25 cellular contexts compared by ENCODE assay signal in the genomic region with DNA sequence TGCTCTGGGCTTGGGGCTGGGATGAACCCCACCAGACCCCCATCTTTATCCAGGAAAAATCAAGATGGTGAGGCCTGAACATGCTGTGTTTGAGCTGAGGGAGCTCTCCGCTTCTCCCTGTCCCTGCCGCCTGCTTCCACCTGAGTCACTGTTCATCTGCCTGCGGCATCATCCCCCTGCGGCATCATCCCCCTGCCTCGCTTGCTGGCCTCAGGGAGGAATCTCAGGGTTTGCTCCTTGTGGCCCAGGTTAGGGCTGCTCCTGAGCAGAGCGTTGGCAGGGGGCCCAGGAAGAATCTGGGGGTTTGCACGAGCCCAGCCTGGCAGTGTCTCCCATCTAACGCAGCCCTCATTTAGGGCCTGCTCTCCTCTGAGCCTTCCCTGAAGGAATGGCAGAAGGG. TPM values are rescaled to one million over a fixed set of nuclear protein-coding genes. Genes with fewer than 3 reads are reported as not detected.
"Had no signal": no experiment of that assay in that cellular context is flagged by ENCODE, and none has a peak within 500 bp of the region (broad histone marks: within the 10 kb centered on the region; RNA-seq: fewer than 3 reads in every experiment).

No MANE protein-coding gene starts in this region.

- H3K27me3 ChIP-seq: foreskin keratinocyte, neural progenitor cell, right lobe of liver had no signal

- H3K4me1 ChIP-seq: foreskin keratinocyte, lower lobe of right lung, neural progenitor cell, parathyroid adenoma, prostate gland, right lobe of liver, tibial artery had no signal

- H3K27ac ChIP-seq: epithelial cell of prostate, esophagus squamous epithelium, foreskin keratinocyte, left ventricle myocardium inferior, lower lobe of right lung, neural progenitor cell, parathyroid adenoma, prostate gland, right lobe of liver, suprapubic skin, tibial artery had no signal

- H3K4me2 ChIP-seq: neural progenitor cell had no signal

- ATAC-seq: effector memory CD8-positive, alpha-beta T cell; foreskin keratinocyte; left cardiac atrium; lower lobe of right lung; natural killer cell treated with Interleukin-12 subunit alpha and Interleukin-12 subunit beta and Interleukin-15 and Interleukin-18, amount 100 ng/mL, for 72 hours; right lobe of liver; stimulated activated effector memory CD8-positive, alpha-beta T cell treated with anti-CD3 and anti-CD28 coated beads, Interleukin-12 subunit alpha, Interleukin-12 subunit beta, amount 100 ng/mL, for 72 hours; stimulated activated naive CD8-positive, alpha-beta T cell treated with anti-CD3 and anti-CD28 coated beads, Interleukin-15, Interleukin-2, amounts not matched to agents 100 U/mL and 50 U/mL, for 24 hours had no signal

- H3K36me3 Mint-ChIP-seq: immature natural killer cell; memory B cell; natural killer cell treated with Interleukin-12 subunit alpha and Interleukin-12 subunit beta and Interleukin-15 and Interleukin-18, amount 100 ng/mL, for 72 hours; neural progenitor cell; stimulated activated effector memory CD8-positive, alpha-beta T cell treated with anti-CD3 and anti-CD28 coated beads, Interleukin-12 subunit alpha, Interleukin-12 subunit beta, amount 100 ng/mL, for 72 hours had no signal

- H3K9me3 Mint-ChIP-seq: effector memory CD8-positive, alpha-beta T cell; immature natural killer cell; memory B cell; natural killer cell treated with Interleukin-12 subunit alpha and Interleukin-12 subunit beta and Interleukin-15 and Interleukin-18, amount 100 ng/mL, for 72 hours; neural progenitor cell; stimulated activated effector memory CD8-positive, alpha-beta T cell treated with anti-CD3 and anti-CD28 coated beads, Interleukin-12 subunit alpha, Interleukin-12 subunit beta, amount 100 ng/mL, for 72 hours had no signal

- H3K36me3 ChIP-seq: esophagus squamous epithelium, left ventricle myocardium inferior, lower lobe of right lung, neural progenitor cell, prostate gland, right lobe of liver, suprapubic skin, tibial artery had no signal

- H3K9ac ChIP-seq: neural progenitor cell, parathyroid adenoma had no signal

- DNase-seq: cortex of kidney; effector memory CD8-positive, alpha-beta T cell; esophagus squamous epithelium; foreskin keratinocyte; immature natural killer cell; kidney; left cardiac atrium; left ventricle myocardium inferior; lower lobe of right lung; midbrain; occipital lobe; right lobe of liver; stimulated activated CD4-positive, alpha-beta T cell treated with anti-CD3 and anti-CD28 coated beads, Interleukin-4, amount 100 ng/mL, for 1 hour; stimulated activated CD8-positive, alpha-beta memory T cell treated with anti-CD3 and anti-CD28 coated beads, Interleukin-4, amount 100 ng/mL, for 48 hours; stimulated activated naive CD8-positive, alpha-beta T cell treated with anti-CD3 and anti-CD28 coated beads, Interleukin-15, Interleukin-2, amounts not matched to agents 100 U/mL and 50 U/mL, for 24 hours; tibial artery had no signal

- H3K79me2 ChIP-seq: parathyroid adenoma had no signal

- H3K4me3 Mint-ChIP-seq: effector memory CD8-positive, alpha-beta T cell; immature natural killer cell; memory B cell; natural killer cell treated with Interleukin-12 subunit alpha and Interleukin-12 subunit beta and Interleukin-15 and Interleukin-18, amount 100 ng/mL, for 72 hours; neural progenitor cell; stimulated activated effector memory CD8-positive, alpha-beta T cell treated with anti-CD3 and anti-CD28 coated beads, Interleukin-12 subunit alpha, Interleukin-12 subunit beta, amount 100 ng/mL, for 72 hours had no signal

- H3K9me3 ChIP-seq: lower lobe of right lung, prostate gland, right lobe of liver, suprapubic skin had no signal

- H3K4me3 ChIP-seq: esophagus squamous epithelium, left ventricle myocardium inferior, lower lobe of right lung, neural progenitor cell, prostate gland, right lobe of liver, suprapubic skin, tibial artery had no signal

- H2AFZ ChIP-seq: neural progenitor cell, parathyroid adenoma had no signal

- H3K27ac Mint-ChIP-seq: effector memory CD8-positive, alpha-beta T cell; immature natural killer cell; memory B cell; natural killer cell treated with Interleukin-12 subunit alpha and Interleukin-12 subunit beta and Interleukin-15 and Interleukin-18, amount 100 ng/mL, for 72 hours; neural progenitor cell; stimulated activated effector memory CD8-positive, alpha-beta T cell treated with anti-CD3 and anti-CD28 coated beads, Interleukin-12 subunit alpha, Interleukin-12 subunit beta, amount 100 ng/mL, for 72 hours had no signal

RNA-seq across cellular contexts. Expression of a gene that starts 35.4 kb away (rescaled TPM):
- total RNA-seq: natural killer cell treated with Interleukin-12 subunit alpha and Interleukin-12 subunit beta and Interleukin-15 and Interleukin-18, amount 100 ng/mL, for 72 hours; renal cortical epithelial cell; right lobe of liver had no signal
- polyA plus RNA-seq: immature natural killer cell had no signal
